ENCODE assay signal across 1 cellular context in the genomic region with DNA sequence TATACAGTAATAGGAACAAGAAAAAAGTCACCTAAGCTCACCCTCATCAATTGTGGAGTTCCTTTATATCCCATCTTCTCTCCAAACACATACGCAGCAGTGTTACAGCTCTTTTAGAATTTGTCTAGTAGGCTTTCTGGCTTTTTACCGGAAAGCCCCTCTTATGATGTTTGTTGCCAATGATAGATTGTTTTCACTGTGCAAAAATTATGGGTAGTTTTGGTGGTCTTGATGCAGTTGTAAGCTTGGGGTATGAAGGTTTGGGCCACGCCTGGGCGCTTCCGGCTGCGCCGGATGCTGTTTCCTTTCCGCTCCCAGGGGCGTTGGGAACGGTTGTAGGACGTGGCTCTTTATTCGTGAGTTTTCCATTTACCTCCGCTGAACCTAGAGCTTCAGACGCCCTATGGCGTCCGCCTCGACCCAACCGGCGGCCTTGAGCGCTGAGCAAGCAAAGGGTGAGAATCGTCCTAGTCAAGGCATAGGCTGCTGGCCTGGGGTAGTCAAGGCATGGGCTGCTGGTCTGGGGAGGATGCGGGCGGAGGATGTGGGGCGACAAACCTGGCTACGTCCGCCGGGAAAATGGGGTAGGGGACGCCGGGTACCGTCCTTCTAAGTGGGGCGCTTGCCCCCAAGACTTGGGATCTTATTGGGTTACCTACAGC.
A peak's percentile ranks its signal among the peaks of the same experiment; 100 is the strongest.
TF ChIP-seq lines count a peak whose summit lies in the region.

A gene with protein sequence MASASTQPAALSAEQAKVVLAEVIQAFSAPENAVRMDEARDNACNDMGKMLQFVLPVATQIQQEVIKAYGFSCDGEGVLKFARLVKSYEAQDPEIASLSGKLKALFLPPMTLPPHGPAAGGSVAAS (plus strand): TSS at position 304 of the 662 bp plus-strand sequence. CDS start 100 bp downstream, at position 404.
Gene RNU7-1, plus strand, starts transcription at position 98 of the 662 bp plus-strand sequence.

TF ChIP-seq in HepG2, 621 proteins besides CTCF, POLR2A, EP300 and RAD21 (continued from another document and continues in another):
- TF ChIP-seq, protein P1, sequence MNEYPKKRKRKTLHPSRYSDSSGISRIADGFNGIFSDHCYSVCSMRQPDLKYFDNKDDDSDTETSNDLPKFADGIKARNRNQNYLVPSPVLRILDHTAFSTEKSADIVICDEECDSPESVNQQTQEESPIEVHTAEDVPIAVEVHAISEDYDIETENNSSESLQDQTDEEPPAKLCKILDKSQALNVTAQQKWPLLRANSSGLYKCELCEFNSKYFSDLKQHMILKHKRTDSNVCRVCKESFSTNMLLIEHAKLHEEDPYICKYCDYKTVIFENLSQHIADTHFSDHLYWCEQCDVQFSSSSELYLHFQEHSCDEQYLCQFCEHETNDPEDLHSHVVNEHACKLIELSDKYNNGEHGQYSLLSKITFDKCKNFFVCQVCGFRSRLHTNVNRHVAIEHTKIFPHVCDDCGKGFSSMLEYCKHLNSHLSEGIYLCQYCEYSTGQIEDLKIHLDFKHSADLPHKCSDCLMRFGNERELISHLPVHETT (CRISPR knock-in tag; conservative IDR thresholded peaks at IDR 0.05), result peak; percentile 66; the same call in 1 of the 2 replicates
- TF ChIP-seq ZBTB20 (CRISPR knock-in tag; IDR thresholded peaks at IDR 0.05; ENCODE audit: borderline replicate concordance, low read depth) (no peak), NAIF1 (CRISPR knock-in tag; IDR thresholded peaks at IDR 0.05; ENCODE audit: borderline replicate concordance) (no peak), SOX13 (IDR thresholded peaks at IDR 0.05) (peak; percentile 89), SOX13 (CRISPR knock-in tag; conservative IDR thresholded peaks at IDR 0.05 in 1 of 2, IDR thresholded peaks at IDR 0.05 in 1 of 2) (peak; percentile 70 to 98; a peak in 2 of 4 replicates), ATF6 (CRISPR knock-in tag; conservative IDR thresholded peaks at IDR 0.05) (peak; percentile 94; the same call in 1 of the 2 replicates), KLF16 (CRISPR knock-in tag; IDR thresholded peaks at IDR 0.05) (peak; percentile 70 to 99; a peak in 3 of 4 replicates), XBP1 (CRISPR knock-in tag; IDR thresholded peaks at IDR 0.05) (no peak), KDM1A (CRISPR knock-in tag; IDR thresholded peaks at IDR 0.05) (no peak), EZH2 (conservative IDR thresholded peaks at IDR 0.05; ENCODE audit: low read depth, low read length) (no peak), PPARG (CRISPR knock-in tag; conservative IDR thresholded peaks at IDR 0.05) (peak; percentile 93), DNMT1 (CRISPR knock-in tag; IDR thresholded peaks at IDR 0.05) (peak; percentile 47), CAMTA2 (CRISPR knock-in tag; IDR thresholded peaks at IDR 0.05; ENCODE audit: borderline replicate concordance) (no peak), ZNF773 (CRISPR knock-in tag; IDR thresholded peaks at IDR 0.05; ENCODE audit: borderline replicate concordance) (no peak), RXRA (CRISPR knock-in tag; IDR thresholded peaks at IDR 0.05) (peak; percentile 52; the same call in 1 of the 2 replicates), ZNF10 (CRISPR knock-in tag; IDR thresholded peaks at IDR 0.05; ENCODE audit: borderline replicate concordance, low read depth) (no peak), ZNF776 (CRISPR knock-in tag; IDR thresholded peaks at IDR 0.05) (peak; percentile 67; the same call in 1 of the 2 replicates), TOE1 (CRISPR knock-in tag; IDR thresholded peaks at IDR 0.05) (peak; percentile 97), HNRNPUL1 (IDR thresholded peaks at IDR 0.05; ENCODE audit: low read depth, low read length) (no peak), TBX3 (IDR thresholded peaks at IDR 0.05; ENCODE audit: borderline replicate concordance) (no peak), HNRNPH1 (optimal IDR thresholded peaks at IDR 0.05; ENCODE audit: low read depth, low read length) (peak; percentile 97), ZBTB38 (CRISPR knock-in tag; IDR thresholded peaks at IDR 0.05) (no peak), SPEN (CRISPR knock-in tag; IDR thresholded peaks at IDR 0.05; ENCODE audit: low read depth) (no peak), BRD4 (CRISPR knock-in tag; IDR thresholded peaks at IDR 0.05) (no peak; the same call in 1 of the 2 replicates), BCLAF1 (IDR thresholded peaks at IDR 0.05) (no peak), GMEB1 (CRISPR knock-in tag; IDR thresholded peaks at IDR 0.05; ENCODE audit: borderline replicate concordance) (peak; percentile 59; the same call in 1 of the 2 replicates), HHEX (CRISPR knock-in tag; IDR thresholded peaks at IDR 0.05) (no peak; the same call in 1 of the 2 replicates), ZNF567 (CRISPR knock-in tag; IDR thresholded peaks at IDR 0.05; ENCODE audit: borderline replicate concordance) (no peak), ZNF614 (CRISPR knock-in tag; IDR thresholded peaks at IDR 0.05; ENCODE audit: borderline replicate concordance) (peak; percentile 94), ETV6 (CRISPR knock-in tag; conservative IDR thresholded peaks at IDR 0.05) (peak; percentile 50; the same call in 1 of the 2 replicates), DPF2 (CRISPR knock-in tag; IDR thresholded peaks at IDR 0.05; ENCODE audit: borderline replicate concordance, low read depth) (peak; percentile 27; the same call in 1 of the 2 replicates), ZNF264 (CRISPR knock-in tag; IDR thresholded peaks at IDR 0.05) (peak; percentile 35), CHD4 (IDR thresholded peaks at IDR 0.05; ENCODE audit: borderline replicate concordance, low read length) (no peak), MTA3 (CRISPR knock-in tag; IDR thresholded peaks at IDR 0.05) (no peak), MZF1 (CRISPR knock-in tag; IDR thresholded peaks at IDR 0.05; ENCODE audit: borderline replicate concordance) (no peak), AFF4 (CRISPR knock-in tag; IDR thresholded peaks at IDR 0.05) (peak; percentile 98)
- TF ChIP-seq, protein P2, sequence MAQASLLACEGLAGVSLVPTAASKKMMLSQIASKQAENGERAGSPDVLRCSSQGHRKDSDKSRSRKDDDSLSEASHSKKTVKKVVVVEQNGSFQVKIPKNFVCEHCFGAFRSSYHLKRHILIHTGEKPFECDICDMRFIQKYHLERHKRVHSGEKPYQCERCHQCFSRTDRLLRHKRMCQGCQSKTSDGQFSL (CRISPR knock-in tag; IDR thresholded peaks at IDR 0.05), result no peak
- TF ChIP-seq, protein P3, sequence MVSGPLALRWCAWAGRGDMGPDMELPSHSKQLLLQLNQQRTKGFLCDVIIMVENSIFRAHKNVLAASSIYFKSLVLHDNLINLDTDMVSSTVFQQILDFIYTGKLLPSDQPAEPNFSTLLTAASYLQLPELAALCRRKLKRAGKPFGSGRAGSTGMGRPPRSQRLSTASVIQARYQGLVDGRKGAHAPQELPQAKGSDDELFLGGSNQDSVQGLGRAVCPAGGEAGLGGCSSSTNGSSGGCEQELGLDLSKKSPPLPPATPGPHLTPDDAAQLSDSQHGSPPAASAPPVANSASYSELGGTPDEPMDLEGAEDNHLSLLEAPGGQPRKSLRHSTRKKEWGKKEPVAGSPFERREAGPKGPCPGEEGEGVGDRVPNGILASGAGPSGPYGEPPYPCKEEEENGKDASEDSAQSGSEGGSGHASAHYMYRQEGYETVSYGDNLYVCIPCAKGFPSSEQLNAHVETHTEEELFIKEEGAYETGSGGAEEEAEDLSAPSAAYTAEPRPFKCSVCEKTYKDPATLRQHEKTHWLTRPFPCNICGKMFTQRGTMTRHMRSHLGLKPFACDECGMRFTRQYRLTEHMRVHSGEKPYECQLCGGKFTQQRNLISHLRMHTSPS (CRISPR knock-in tag; IDR thresholded peaks at IDR 0.05; ENCODE audit: low read depth), result peak; percentile 58; the same call in 1 of the 2 replicates
